ENCODE assay signal across 1 cellular context in the genomic region with DNA sequence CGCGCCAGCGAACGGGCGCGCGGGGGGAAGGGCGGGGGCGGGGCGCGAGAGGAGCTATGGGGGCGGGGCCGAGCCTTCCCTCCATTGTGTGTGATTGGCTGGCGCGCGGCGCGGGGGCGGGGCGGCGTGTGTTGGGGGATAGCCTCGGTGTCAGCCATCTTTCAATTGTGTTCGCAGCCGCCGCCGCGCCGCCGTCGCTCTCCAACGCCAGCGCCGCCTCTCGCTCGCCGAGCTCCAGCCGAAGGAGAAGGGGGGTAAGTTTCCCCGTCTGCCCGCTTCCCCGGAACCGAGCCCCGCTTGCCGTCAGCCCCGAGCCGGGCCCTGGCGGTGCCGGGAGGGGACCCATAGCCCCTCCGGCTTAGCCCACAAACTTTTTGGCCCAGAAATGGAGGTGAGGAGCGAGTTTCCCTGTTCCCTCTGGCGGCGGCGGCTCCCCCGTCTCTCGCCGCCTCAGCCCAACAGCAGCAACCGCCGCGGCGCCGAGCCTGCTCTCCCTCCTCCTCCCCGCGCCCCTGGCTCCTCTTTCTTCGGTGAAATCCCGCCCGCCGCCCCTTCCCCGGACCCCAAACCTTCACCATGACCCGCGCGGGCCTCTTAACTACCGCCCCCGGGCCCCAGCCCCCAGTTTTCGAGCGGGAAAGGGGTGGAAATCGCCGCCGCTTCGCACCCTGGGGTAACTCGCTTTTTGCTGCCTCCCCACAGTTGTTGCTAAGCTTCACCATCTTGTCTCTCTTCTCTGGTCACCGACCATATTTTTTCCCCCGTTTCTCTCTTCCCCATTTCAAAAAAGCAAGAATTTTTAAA.
TF ChIP-seq lines count a peak whose summit lies in the region.

A gene (plus strand): TSS at position 159 of the 804 bp plus-strand sequence. CDS start 1,636 bp downstream, outside the sequence.

TF ChIP-seq in K562, 482 proteins besides CTCF, POLR2A, EP300 and RAD21 (continued from another document and continues in another):
- TF ChIP-seq, protein P1, sequence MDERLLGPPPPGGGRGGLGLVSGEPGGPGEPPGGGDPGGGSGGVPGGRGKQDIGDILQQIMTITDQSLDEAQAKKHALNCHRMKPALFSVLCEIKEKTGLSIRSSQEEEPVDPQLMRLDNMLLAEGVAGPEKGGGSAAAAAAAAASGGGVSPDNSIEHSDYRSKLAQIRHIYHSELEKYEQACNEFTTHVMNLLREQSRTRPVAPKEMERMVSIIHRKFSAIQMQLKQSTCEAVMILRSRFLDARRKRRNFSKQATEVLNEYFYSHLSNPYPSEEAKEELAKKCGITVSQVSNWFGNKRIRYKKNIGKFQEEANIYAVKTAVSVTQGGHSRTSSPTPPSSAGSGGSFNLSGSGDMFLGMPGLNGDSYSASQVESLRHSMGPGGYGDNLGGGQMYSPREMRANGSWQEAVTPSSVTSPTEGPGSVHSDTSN (CRISPR knock-in tag; IDR thresholded peaks at IDR 0.05; ENCODE audit: low read depth), result no peak
- TF ChIP-seq, protein P1 (tag; conservative IDR thresholded peaks at IDR 0.05; ENCODE audit: low read depth), result no peak
- TF ChIP-seq ZNF584 (CRISPR knock-in tag; IDR thresholded peaks at IDR 0.05; ENCODE audit: low read depth) (no peak; the same call in 1 of the 2 replicates), SAFB2 (IDR thresholded peaks at IDR 0.05; ENCODE audit: borderline replicate concordance, low read depth, low read length, severe bottlenecking) (no peak), ESRRA (IDR thresholded peaks at IDR 0.05; ENCODE audit: borderline replicate concordance, low read depth) (peak; percentile 36; the same call in 1 of the 2 replicates), ZNF717 (CRISPR knock-in tag; IDR thresholded peaks at IDR 0.05) (no peak), ZNF76 (CRISPR knock-in tag; IDR thresholded peaks at IDR 0.05; ENCODE audit: borderline replicate concordance) (0 out of 2 replicates have a peak, but pooled peaks have one; percentile 32), U2AF2 (optimal IDR thresholded peaks at IDR 0.05; ENCODE audit: low read depth, low read length) (no peak), MTA3 (IDR thresholded peaks at IDR 0.05; ENCODE audit: borderline replicate concordance) (peak; percentile 83; the same call in 1 of the 2 replicates), ZNF347 (CRISPR knock-in tag; IDR thresholded peaks at IDR 0.05; ENCODE audit: low read depth) (no peak), XRCC3 (IDR thresholded peaks at IDR 0.05) (no peak), CHCHD3 (CRISPR knock-in tag; IDR thresholded peaks at IDR 0.05) (peak; percentile 84; the same call in 1 of the 2 replicates), ZFP1 (CRISPR knock-in tag; IDR thresholded peaks at IDR 0.05) (no peak), ZNF586 (CRISPR knock-in tag; conservative IDR thresholded peaks at IDR 0.05) (no peak), CXXC5 (CRISPR knock-in tag; IDR thresholded peaks at IDR 0.05) (peak; percentile 68), NFIC (IDR thresholded peaks at IDR 0.05) (no peak; the same call in none of the 2 replicates), EZH2 (IDR thresholded peaks at IDR 0.05; ENCODE audit: borderline replicate concordance, low read depth, low read length) (no peak), NR3C1 (CRISPR knock-in tag; IDR thresholded peaks at IDR 0.05) (no peak), OTX1 (CRISPR knock-in tag; IDR thresholded peaks at IDR 0.05) (peak; percentile 13; the same call in 1 of the 2 replicates), WHSC1 (IDR thresholded peaks at IDR 0.05; ENCODE audit: low read length) (no peak), ATF1 (CRISPR knock-in tag; IDR thresholded peaks at IDR 0.05) (no peak), ATF1 (tag; IDR thresholded peaks at IDR 0.05) (peak; percentile 46), PTTG1 (tag; IDR thresholded peaks at IDR 0.05; ENCODE audit: low read depth) (no peak), ZNF766 (CRISPR knock-in tag; conservative IDR thresholded peaks at IDR 0.05) (no peak; the same call in 1 of the 2 replicates)
- TF ChIP-seq, protein P2, sequence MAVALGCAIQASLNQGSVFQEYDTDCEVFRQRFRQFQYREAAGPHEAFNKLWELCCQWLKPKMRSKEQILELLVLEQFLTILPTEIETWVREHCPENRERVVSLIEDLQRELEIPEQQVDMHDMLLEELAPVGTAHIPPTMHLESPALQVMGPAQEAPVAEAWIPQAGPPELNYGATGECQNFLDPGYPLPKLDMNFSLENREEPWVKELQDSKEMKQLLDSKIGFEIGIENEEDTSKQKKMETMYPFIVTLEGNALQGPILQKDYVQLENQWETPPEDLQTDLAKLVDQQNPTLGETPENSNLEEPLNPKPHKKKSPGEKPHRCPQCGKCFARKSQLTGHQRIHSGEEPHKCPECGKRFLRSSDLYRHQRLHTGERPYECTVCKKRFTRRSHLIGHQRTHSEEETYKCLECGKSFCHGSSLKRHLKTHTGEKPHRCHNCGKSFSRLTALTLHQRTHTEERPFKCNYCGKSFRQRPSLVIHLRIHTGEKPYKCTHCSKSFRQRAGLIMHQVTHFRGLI (CRISPR knock-in tag; IDR thresholded peaks at IDR 0.05), result no peak
- TF ChIP-seq, protein P3, sequence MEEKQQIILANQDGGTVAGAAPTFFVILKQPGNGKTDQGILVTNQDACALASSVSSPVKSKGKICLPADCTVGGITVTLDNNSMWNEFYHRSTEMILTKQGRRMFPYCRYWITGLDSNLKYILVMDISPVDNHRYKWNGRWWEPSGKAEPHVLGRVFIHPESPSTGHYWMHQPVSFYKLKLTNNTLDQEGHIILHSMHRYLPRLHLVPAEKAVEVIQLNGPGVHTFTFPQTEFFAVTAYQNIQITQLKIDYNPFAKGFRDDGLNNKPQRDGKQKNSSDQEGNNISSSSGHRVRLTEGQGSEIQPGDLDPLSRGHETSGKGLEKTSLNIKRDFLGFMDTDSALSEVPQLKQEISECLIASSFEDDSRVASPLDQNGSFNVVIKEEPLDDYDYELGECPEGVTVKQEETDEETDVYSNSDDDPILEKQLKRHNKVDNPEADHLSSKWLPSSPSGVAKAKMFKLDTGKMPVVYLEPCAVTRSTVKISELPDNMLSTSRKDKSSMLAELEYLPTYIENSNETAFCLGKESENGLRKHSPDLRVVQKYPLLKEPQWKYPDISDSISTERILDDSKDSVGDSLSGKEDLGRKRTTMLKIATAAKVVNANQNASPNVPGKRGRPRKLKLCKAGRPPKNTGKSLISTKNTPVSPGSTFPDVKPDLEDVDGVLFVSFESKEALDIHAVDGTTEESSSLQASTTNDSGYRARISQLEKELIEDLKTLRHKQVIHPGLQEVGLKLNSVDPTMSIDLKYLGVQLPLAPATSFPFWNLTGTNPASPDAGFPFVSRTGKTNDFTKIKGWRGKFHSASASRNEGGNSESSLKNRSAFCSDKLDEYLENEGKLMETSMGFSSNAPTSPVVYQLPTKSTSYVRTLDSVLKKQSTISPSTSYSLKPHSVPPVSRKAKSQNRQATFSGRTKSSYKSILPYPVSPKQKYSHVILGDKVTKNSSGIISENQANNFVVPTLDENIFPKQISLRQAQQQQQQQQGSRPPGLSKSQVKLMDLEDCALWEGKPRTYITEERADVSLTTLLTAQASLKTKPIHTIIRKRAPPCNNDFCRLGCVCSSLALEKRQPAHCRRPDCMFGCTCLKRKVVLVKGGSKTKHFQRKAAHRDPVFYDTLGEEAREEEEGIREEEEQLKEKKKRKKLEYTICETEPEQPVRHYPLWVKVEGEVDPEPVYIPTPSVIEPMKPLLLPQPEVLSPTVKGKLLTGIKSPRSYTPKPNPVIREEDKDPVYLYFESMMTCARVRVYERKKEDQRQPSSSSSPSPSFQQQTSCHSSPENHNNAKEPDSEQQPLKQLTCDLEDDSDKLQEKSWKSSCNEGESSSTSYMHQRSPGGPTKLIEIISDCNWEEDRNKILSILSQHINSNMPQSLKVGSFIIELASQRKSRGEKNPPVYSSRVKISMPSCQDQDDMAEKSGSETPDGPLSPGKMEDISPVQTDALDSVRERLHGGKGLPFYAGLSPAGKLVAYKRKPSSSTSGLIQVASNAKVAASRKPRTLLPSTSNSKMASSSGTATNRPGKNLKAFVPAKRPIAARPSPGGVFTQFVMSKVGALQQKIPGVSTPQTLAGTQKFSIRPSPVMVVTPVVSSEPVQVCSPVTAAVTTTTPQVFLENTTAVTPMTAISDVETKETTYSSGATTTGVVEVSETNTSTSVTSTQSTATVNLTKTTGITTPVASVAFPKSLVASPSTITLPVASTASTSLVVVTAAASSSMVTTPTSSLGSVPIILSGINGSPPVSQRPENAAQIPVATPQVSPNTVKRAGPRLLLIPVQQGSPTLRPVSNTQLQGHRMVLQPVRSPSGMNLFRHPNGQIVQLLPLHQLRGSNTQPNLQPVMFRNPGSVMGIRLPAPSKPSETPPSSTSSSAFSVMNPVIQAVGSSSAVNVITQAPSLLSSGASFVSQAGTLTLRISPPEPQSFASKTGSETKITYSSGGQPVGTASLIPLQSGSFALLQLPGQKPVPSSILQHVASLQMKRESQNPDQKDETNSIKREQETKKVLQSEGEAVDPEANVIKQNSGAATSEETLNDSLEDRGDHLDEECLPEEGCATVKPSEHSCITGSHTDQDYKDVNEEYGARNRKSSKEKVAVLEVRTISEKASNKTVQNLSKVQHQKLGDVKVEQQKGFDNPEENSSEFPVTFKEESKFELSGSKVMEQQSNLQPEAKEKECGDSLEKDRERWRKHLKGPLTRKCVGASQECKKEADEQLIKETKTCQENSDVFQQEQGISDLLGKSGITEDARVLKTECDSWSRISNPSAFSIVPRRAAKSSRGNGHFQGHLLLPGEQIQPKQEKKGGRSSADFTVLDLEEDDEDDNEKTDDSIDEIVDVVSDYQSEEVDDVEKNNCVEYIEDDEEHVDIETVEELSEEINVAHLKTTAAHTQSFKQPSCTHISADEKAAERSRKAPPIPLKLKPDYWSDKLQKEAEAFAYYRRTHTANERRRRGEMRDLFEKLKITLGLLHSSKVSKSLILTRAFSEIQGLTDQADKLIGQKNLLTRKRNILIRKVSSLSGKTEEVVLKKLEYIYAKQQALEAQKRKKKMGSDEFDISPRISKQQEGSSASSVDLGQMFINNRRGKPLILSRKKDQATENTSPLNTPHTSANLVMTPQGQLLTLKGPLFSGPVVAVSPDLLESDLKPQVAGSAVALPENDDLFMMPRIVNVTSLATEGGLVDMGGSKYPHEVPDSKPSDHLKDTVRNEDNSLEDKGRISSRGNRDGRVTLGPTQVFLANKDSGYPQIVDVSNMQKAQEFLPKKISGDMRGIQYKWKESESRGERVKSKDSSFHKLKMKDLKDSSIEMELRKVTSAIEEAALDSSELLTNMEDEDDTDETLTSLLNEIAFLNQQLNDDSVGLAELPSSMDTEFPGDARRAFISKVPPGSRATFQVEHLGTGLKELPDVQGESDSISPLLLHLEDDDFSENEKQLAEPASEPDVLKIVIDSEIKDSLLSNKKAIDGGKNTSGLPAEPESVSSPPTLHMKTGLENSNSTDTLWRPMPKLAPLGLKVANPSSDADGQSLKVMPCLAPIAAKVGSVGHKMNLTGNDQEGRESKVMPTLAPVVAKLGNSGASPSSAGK (IDR thresholded peaks at IDR 0.05), result 0 out of 2 replicates have a peak, but pooled peaks have one; percentile 58
- TF ChIP-seq, protein P4, sequence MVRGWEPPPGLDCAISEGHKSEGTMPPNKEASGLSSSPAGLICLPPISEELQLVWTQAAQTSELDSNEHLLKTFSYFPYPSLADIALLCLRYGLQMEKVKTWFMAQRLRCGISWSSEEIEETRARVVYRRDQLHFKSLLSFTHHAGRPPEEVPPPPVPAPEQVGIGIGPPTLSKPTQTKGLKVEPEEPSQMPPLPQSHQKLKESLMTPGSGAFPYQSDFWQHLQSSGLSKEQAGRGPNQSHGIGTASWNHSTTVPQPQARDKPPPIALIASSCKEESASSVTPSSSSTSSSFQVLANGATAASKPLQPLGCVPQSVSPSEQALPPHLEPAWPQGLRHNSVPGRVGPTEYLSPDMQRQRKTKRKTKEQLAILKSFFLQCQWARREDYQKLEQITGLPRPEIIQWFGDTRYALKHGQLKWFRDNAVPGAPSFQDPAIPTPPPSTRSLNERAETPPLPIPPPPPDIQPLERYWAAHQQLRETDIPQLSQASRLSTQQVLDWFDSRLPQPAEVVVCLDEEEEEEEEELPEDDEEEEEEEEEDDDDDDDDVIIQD (CRISPR knock-in tag; IDR thresholded peaks at IDR 0.05), result 0 out of 2 replicates have a peak, but pooled peaks have one; percentile 59
- TF ChIP-seq, protein P5, sequence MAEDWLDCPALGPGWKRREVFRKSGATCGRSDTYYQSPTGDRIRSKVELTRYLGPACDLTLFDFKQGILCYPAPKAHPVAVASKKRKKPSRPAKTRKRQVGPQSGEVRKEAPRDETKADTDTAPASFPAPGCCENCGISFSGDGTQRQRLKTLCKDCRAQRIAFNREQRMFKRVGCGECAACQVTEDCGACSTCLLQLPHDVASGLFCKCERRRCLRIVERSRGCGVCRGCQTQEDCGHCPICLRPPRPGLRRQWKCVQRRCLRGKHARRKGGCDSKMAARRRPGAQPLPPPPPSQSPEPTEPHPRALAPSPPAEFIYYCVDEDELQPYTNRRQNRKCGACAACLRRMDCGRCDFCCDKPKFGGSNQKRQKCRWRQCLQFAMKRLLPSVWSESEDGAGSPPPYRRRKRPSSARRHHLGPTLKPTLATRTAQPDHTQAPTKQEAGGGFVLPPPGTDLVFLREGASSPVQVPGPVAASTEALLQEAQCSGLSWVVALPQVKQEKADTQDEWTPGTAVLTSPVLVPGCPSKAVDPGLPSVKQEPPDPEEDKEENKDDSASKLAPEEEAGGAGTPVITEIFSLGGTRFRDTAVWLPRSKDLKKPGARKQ (CRISPR knock-in tag; IDR thresholded peaks at IDR 0.05), result no peak
- TF ChIP-seq, protein P6, sequence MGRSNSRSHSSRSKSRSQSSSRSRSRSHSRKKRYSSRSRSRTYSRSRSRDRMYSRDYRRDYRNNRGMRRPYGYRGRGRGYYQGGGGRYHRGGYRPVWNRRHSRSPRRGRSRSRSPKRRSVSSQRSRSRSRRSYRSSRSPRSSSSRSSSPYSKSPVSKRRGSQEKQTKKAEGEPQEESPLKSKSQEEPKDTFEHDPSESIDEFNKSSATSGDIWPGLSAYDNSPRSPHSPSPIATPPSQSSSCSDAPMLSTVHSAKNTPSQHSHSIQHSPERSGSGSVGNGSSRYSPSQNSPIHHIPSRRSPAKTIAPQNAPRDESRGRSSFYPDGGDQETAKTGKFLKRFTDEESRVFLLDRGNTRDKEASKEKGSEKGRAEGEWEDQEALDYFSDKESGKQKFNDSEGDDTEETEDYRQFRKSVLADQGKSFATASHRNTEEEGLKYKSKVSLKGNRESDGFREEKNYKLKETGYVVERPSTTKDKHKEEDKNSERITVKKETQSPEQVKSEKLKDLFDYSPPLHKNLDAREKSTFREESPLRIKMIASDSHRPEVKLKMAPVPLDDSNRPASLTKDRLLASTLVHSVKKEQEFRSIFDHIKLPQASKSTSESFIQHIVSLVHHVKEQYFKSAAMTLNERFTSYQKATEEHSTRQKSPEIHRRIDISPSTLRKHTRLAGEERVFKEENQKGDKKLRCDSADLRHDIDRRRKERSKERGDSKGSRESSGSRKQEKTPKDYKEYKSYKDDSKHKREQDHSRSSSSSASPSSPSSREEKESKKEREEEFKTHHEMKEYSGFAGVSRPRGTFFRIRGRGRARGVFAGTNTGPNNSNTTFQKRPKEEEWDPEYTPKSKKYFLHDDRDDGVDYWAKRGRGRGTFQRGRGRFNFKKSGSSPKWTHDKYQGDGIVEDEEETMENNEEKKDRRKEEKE (IDR thresholded peaks at IDR 0.05; ENCODE audit: borderline replicate concordance in 1 of 2, control insufficient read depth in 1 of 2, low read depth in 2 of 2, low read length in 1 of 2), result no peak; a peak in 1 of 4 replicates
